24 cellular contexts compared by ENCODE assay signal in the genomic region with DNA sequence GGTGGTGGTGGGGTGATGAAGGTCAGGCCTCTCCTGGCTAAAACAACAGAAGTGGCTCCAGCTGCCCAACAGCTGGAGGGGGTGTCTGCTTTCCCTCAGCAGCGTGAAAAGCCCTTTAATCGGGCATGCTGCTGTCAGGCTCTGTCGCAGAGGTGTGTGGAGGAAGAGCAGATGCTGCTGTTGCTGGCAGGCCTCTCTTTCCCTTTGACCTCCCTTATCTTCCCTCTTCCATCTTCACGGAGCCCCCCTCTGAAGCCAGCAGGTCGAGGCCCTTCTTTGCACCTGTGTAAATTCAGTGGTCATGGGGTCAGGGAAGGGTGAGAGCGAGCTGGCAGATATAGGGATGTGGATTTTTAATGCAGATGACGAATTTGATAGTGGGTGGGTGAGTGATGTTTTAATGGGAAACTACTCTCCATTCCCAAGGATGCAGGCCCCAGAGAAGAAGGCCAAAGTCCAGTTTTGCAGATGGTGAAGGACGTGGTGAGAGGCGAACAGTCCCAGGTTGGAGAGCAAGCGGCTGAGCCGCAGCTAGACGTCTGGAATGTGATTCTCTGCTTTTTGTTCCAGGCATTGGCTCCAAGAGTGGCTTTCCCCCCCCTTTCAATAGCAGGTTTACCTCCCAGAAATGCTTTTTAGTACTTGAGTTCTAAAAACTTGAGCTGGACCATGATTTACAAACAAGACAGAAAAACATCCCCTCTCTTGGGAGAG.
DNase-seq lines count a peak whose midpoint lies in the region; ATAC-seq, FAIRE-seq and TF ChIP-seq lines count a peak whose summit lies in the region.
"Had no signal": no experiment of that assay in that cellular context is flagged by ENCODE, and none has a peak within 500 bp of the region (broad histone marks: within the 10 kb centered on the region; RNA-seq: fewer than 3 reads in every experiment).

No MANE protein-coding gene starts in this region.

- peak; percentile 39 for FAIRE-seq in HepG2 (lab: Jason Lieb, UNC)
- no peak for FAIRE-seq in small intestine (lab: Jason Lieb, UNC)

- H4K20me1 ChIP-seq in HepG2 (ENCODE audit: insufficient read depth, low read length) = no peaks in the 10 kb centered on the region

- peaks cover 45% of the 10 kb centered on the region for H3K4me1 ChIP-seq in SJCRH30
- peaks cover 69% of the 10 kb centered on the region for H3K4me1 ChIP-seq in HepG2 (ENCODE audit: insufficient read depth, low read length)
- H3K4me1 ChIP-seq in small intestine (ENCODE audit: control insufficient read depth in 2 of 2, insufficient read depth in 1 of 2, low read depth in 1 of 2, low read length in 1 of 2) = peaks cover 0 to 3% of the 10 kb centered on the region in 2 donors
- H3K4me1 ChIP-seq: esophagus muscularis mucosa, spleen, upper lobe of right lung had no signal

- in situ Hi-C loops in HepG2 (cut with HindIII; ENCODE audit: extremely low pct_ligation_motif_present, low pct_unique_long_range_greater_than_20kb) = no loop called here

- H2AFZ ChIP-seq in HepG2 (ENCODE audit: low read length) = no peak overlapping the region

- peak; percentile 65 for ATAC-seq in HepG2
- ATAC-seq: activated CD8-positive, alpha-beta T cell treated with anti-CD3 and anti-CD28 coated beads, Interleukin-2, amount 10 ng/mL, durations not matched to agents 7 days and 5 days; activated naive CD4-positive, alpha-beta T cell treated with anti-CD3 and anti-CD28 coated beads, Interleukin-2, amount 50 U/mL, for 72 hours; upper lobe of right lung had no signal

- H3K79me2 ChIP-seq in HepG2 (ENCODE audit: insufficient read depth, low read length) = peaks cover 41% of the 10 kb centered on the region

- no TSS peak for BruUV-seq in HepG2 (replicated peaks; lab: Mats Ljungman, UMichigan)

- POLR2A ChIA-PET in HepG2 (lab: Yijun Ruan, JAX) = interaction anchor here (1.1 to 1.8 kb wide), 5 partner anchors 55 to 177 kb away, joined by 3 to 8 read pairs (median 3); a partner anchor contains a TSS

- 13% methylated on average over 10 of the region's 12 CpGs for WGBS in HepG2 (ENCODE audit: low lambda C conversion rate)
- WGBS in small intestine, 3 donors = 29 to 41% (median 37%) methylated on average over 12 of the region's 12 CpGs

- H3K9ac ChIP-seq in HepG2 (ENCODE audit: insufficient read depth, low read depth, low read length) = peak overlapping the region; percentile 49

- intact Hi-C loops in HepG2 (cut with micrococcal nuclease; ENCODE audit: unreplicated experiment) = loop anchor here (5.0 kb wide), 1 partner anchor 64 kb away; no protein-coding TSS in a partner anchor
- intact Hi-C loops in dorsolateral prefrontal cortex (cut with DNase I) = no loop called here

- H3K9me3 ChIP-seq in SJCRH30 (replicated peaks) = peaks cover 5% of the 10 kb centered on the region; the same call in 1 of the 2 replicates
- peaks cover 19% of the 10 kb centered on the region for H3K9me3 ChIP-seq in HepG2 (ENCODE audit: low read length)
- H3K9me3 ChIP-seq in small intestine (ENCODE audit: control insufficient read depth, low read depth) = no peaks in the 10 kb centered on the region
- H3K9me3 ChIP-seq: upper lobe of right lung had no signal

- H3K36me3 ChIP-seq in SJCRH30 = peaks cover 3% of the 10 kb centered on the region
- H3K36me3 ChIP-seq in HepG2 (replicated peaks in 1 of 2; ENCODE audit: control insufficient read depth in 1 of 2, insufficient read depth in 2 of 2, low read length in 2 of 2) = no peaks in the 10 kb centered on the region
- H3K36me3 ChIP-seq in small intestine (ENCODE audit: control insufficient read depth in 2 of 2, insufficient read depth in 2 of 2, low read length in 2 of 2) = no peaks in the 10 kb centered on the region
- H3K36me3 ChIP-seq: esophagus muscularis mucosa, spleen, upper lobe of right lung had no signal

- H3K4me2 ChIP-seq in HepG2 (ENCODE audit: low read depth, low read length) = peak overlapping the region; percentile 85

- TF ChIP-seq POLR2A in HepG2 (IDR thresholded peaks at IDR 0.05; ENCODE audit: insufficient read depth in 1 of 2, low read depth in 2 of 2, low read length in 2 of 2) = no peak

- peak; percentile 1 for DNase-seq in HT-29 (ENCODE audit: low spot score)
- peak; percentile 75 to 85 for DNase-seq in SJCRH30
- DNase-seq in HepG2 (ENCODE audit: low spot score) = peak; percentile 9
- peak; percentile 19 for DNase-seq in small intestine
- no peak for DNase-seq in stimulated activated CD8-positive, alpha-beta memory T cell treated with anti-CD3 and anti-CD28 coated beads, Interleukin-4, amount 100 ng/mL, for 48 hours
- no peak for DNase-seq in nucleus accumbens (lab: John Stamatoyannopoulos, UW)
- DNase-seq in dorsolateral prefrontal cortex = no peak
- DNase-seq: activated CD8-positive, alpha-beta T cell treated with anti-CD3 and anti-CD28 coated beads, Interleukin-2, amount 10 ng/mL, durations not matched to agents 7 days and 5 days; anterior cingulate cortex; C1 segment of cervical spinal cord; caudate nucleus; foreskin melanocyte; GOT3; NCI-H1105; NCI-H2081; NCI-H226; occipital lobe; RPMI8226; spleen; substantia nigra; upper lobe of right lung had no signal

- H3K27me3 ChIP-seq in SJCRH30 (no peaks in the 10 kb centered on the region), HepG2 (ENCODE audit: control insufficient read depth in 1 of 2, insufficient read depth in 2 of 2, low read length in 2 of 2) (no peaks in the 10 kb centered on the region), small intestine (ENCODE audit: control insufficient read depth in 2 of 2, insufficient read depth in 2 of 2, low read length in 2 of 2) (peaks cover 0 to 3% of the 10 kb centered on the region in 2 donors), dorsolateral prefrontal cortex (peaks cover 0 to 8% (median 0%) of the 10 kb centered on the region in 45 donors)
- H3K27me3 ChIP-seq: upper lobe of right lung had no signal

- CTCF ChIA-PET in HepG2 (lab: Yijun Ruan, JAX; ENCODE audit: low intra/inter-chr PET ratio, low total read pairs) = no interaction called here

- no peak for TF ChIP-seq CTCF in HepG2 (CRISPR knock-in tag; IDR thresholded peaks at IDR 0.05)
- TF ChIP-seq CTCF in dorsolateral prefrontal cortex (IDR thresholded peaks at IDR 0.05 in 54 of 56, conservative IDR thresholded peaks at IDR 0.05 in 2 of 56; ENCODE audit: low read depth in 1 of 56, partially characterized antibody in 56 of 56) = no peak

- H3K4me3 ChIP-seq in SJCRH30 (no peak overlapping the region), HepG2 (replicated peaks in 1 of 3; ENCODE audit: insufficient read depth in 1 of 3, low read depth in 2 of 3, low read length in 3 of 3) (peak overlapping the region; percentile 24 to 60 (median 55)), small intestine (ENCODE audit: low read depth in 1 of 2, low read length in 2 of 2) (no peak overlapping the region), dorsolateral prefrontal cortex (no peak overlapping the region)
- H3K4me3 ChIP-seq: esophagus muscularis mucosa, SK-N-MC, spleen, upper lobe of right lung had no signal

- H3K27ac ChIP-seq in SJCRH30 (peak overlapping the region; percentile 72), HepG2 (ENCODE audit: extremely low read length, insufficient read depth, low read length) (peak overlapping the region; percentile 70), small intestine (ENCODE audit: low read depth in 1 of 2, low read length in 1 of 2) (no peak overlapping the region), dorsolateral prefrontal cortex (no peak overlapping the region)
- H3K27ac ChIP-seq: esophagus muscularis mucosa, SK-N-MC, spleen, upper lobe of right lung had no signal

- TF ChIP-seq RAD21 in HepG2 (CRISPR knock-in tag; IDR thresholded peaks at IDR 0.05) = no peak

- TF ChIP-seq EP300 in HepG2 (IDR thresholded peaks at IDR 0.05; ENCODE audit: low read depth in 2 of 2, low read length in 2 of 2) (no peak), HepG2 (CRISPR knock-in tag; IDR thresholded peaks at IDR 0.05; ENCODE audit: borderline replicate concordance) (no peak)

TF ChIP-seq in HepG2, 621 proteins besides CTCF, POLR2A, EP300 and RAD21 (continues in another document):
- TF ChIP-seq NRL (CRISPR knock-in tag; IDR thresholded peaks at IDR 0.05; ENCODE audit: borderline replicate concordance) (0 out of 2 replicates have a peak, but pooled peaks have one; percentile 22), HNF4A (CRISPR knock-in tag; IDR thresholded peaks at IDR 0.05) (peak; percentile 36; the same call in 1 of the 2 replicates), ZNF563 (CRISPR knock-in tag; IDR thresholded peaks at IDR 0.05) (peak; percentile 34; the same call in 1 of the 2 replicates), EED (CRISPR knock-in tag; IDR thresholded peaks at IDR 0.05) (no peak), SIX4 (CRISPR knock-in tag; IDR thresholded peaks at IDR 0.05) (0 out of 2 replicates have a peak, but pooled peaks have one; percentile 15), ZSCAN30 (CRISPR knock-in tag; IDR thresholded peaks at IDR 0.05) (peak; percentile 55; the same call in 1 of the 2 replicates), NR2F2 (IDR thresholded peaks at IDR 0.05; ENCODE audit: borderline replicate concordance, low read depth) (peak; percentile 52; the same call in 1 of the 2 replicates)
- TF ChIP-seq, protein P1, sequence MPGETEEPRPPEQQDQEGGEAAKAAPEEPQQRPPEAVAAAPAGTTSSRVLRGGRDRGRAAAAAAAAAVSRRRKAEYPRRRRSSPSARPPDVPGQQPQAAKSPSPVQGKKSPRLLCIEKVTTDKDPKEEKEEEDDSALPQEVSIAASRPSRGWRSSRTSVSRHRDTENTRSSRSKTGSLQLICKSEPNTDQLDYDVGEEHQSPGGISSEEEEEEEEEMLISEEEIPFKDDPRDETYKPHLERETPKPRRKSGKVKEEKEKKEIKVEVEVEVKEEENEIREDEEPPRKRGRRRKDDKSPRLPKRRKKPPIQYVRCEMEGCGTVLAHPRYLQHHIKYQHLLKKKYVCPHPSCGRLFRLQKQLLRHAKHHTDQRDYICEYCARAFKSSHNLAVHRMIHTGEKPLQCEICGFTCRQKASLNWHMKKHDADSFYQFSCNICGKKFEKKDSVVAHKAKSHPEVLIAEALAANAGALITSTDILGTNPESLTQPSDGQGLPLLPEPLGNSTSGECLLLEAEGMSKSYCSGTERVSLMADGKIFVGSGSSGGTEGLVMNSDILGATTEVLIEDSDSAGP (CRISPR knock-in tag; IDR thresholded peaks at IDR 0.05; ENCODE audit: borderline replicate concordance) = peak; percentile 40; the same call in 1 of the 2 replicates
- TF ChIP-seq, protein P2, sequence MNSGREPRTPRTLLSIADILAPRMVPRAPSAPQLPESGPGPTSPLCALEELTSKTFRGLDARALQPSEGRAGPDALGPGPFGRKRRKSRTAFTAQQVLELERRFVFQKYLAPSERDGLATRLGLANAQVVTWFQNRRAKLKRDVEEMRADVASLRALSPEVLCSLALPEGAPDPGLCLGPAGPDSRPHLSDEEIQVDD (CRISPR knock-in tag; IDR thresholded peaks at IDR 0.05; ENCODE audit: borderline replicate concordance) = no peak

Comparison
In these comparisons a context has a peak if more than half of its experiments do, and no peak if none do; other contexts are left out.
1. DNase-seq: peak in HT-29 (single experiment), SJCRH30 (2 of 2), HepG2 (single experiment) and small intestine (single experiment); none in stimulated activated CD8-positive, alpha-beta memory T cell treated with anti-CD3 and anti-CD28 coated beads, Interleukin-4, amount 100 ng/mL, for 48 hours (single experiment), nucleus accumbens (0 of 56) and dorsolateral prefrontal cortex (0 of 10).
2. H3K27ac ChIP-seq: peak in SJCRH30 (single experiment) and HepG2 (single experiment); none in small intestine (0 of 2) and dorsolateral prefrontal cortex (0 of 59).
3. H3K4me3 ChIP-seq: peak in HepG2 (3 of 3); none in SJCRH30 (single experiment), small intestine (0 of 2) and dorsolateral prefrontal cortex (0 of 59).